ENCODE assay signal across 8 cellular contexts in the genomic region with DNA sequence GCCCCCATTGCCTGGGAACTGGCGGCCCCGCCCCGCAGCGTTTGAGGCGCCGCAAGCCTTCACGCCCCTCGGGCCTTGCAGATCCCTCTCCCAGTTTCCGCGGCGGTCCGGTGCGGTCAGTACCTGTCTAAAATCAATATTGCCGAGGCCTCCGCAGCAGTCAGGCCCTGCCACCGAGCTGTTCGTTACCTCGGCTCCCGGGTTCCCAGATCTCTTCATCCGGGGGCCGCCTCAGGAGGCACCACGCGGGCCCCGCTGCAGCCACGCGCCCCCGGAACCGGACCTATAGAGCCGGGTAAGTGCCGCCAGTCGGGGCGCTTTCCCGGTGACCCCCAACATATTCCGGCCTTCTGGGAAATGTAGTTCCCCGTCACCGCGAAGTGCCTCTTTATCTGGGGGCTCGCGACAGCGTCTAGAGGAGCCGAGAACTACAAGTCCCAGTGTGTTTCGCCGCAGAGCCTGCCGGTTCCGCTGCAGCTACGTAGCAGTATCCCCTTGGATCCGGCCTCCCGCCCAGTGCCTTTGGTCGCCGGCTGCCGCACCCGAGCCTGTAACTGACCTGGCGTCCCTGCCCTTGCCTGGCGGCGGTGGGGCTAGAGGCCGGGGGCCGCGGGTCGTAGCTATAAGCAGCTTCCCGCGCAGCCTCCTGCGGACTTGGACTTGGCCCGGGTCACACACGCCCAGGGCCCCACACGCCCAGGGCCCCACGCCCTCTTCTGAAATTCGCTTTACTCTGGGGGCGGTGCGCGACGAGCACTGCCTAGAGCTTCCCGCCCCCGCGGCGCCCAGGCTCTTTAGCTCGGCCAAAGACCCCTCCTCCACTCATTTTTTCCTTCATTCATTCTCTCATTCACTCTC. TPM values are rescaled to one million over a fixed set of nuclear protein-coding genes. Genes with fewer than 3 reads are reported as not detected.
A peak's percentile ranks its signal among the peaks of the same experiment; 100 is the strongest.
DNase-seq lines count a peak whose midpoint lies in the region; ATAC-seq, FAIRE-seq and TF ChIP-seq lines count a peak whose summit lies in the region.

A gene with protein sequence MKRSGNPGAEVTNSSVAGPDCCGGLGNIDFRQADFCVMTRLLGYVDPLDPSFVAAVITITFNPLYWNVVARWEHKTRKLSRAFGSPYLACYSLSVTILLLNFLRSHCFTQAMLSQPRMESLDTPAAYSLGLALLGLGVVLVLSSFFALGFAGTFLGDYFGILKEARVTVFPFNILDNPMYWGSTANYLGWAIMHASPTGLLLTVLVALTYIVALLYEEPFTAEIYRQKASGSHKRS (minus strand): TSS at position 301 of the 858 bp plus-strand sequence. CDS start 82 bp downstream, at position 219.

- H2AFZ ChIP-seq in keratinocyte (ENCODE audit: control insufficient read depth, low read length) = peak within 1 kb of the TSS; percentile 59

- H3K27me3 ChIP-seq in keratinocyte (ENCODE audit: control insufficient read depth, extremely low read depth, insufficient read depth, low read length) = no peaks in the 10 kb centered on the region

- TF ChIP-seq CTCF in AG10803 (conservative IDR thresholded peaks at IDR 0.05; ENCODE audit: low read length) = no peak
- TF ChIP-seq CTCF in keratinocyte (optimal IDR thresholded peaks at IDR 0.05 in 1 of 3, IDR thresholded peaks at IDR 0.05 in 1 of 3, conservative IDR thresholded peaks at IDR 0.05 in 1 of 3; ENCODE audit: extremely low read depth in 1 of 3, insufficient read depth in 2 of 3, low read length in 3 of 3) = no peak

- no peaks in the 10 kb centered on the region for H3K9me3 ChIP-seq in keratinocyte (ENCODE audit: control insufficient read depth, low read depth, low read length)

- peak within 1 kb of the TSS; percentile 82 for H3K27ac ChIP-seq in keratinocyte (ENCODE audit: control insufficient read depth, insufficient read depth, low read length)

- ATAC-seq in GM19043 (IDR thresholded peaks at IDR 0.05; ENCODE audit: low read depth, unreplicated experiment) = peak; percentile 94
- peak; percentile 95 for ATAC-seq in HG03378 (IDR thresholded peaks at IDR 0.05; ENCODE audit: unreplicated experiment)

- no peaks in the 10 kb centered on the region for H3K36me3 ChIP-seq in keratinocyte (ENCODE audit: control insufficient read depth in 2 of 2, extremely low read depth in 1 of 2, insufficient read depth in 2 of 2, low read length in 2 of 2)

- H3K4me1 ChIP-seq in keratinocyte (ENCODE audit: control insufficient read depth, extremely low read depth, insufficient read depth, low read length) = peaks cover 40% of the 10 kb centered on the region

- DNase-seq in AG10803 (ENCODE audit: low read depth) = peak; percentile 99
- DNase-seq in NCI-H460 (ENCODE audit: extremely low read depth, low read depth) = peak; percentile 99
- peak; percentile 78 for DNase-seq in activated CD4-positive, CD25-positive, alpha-beta regulatory T cell treated with anti-CD3 and anti-CD28 coated beads, Interleukin-2, amount 50 U/mL, for 72 hours
- DNase-seq in cerebellar nuclear complex (lab: John Stamatoyannopoulos, UW) = peak; percentile 87 to 93
- DNase-seq in keratinocyte (ENCODE audit: low read depth, low spot score) = peak; percentile 90
- peak; percentile 81 to 85 for DNase-seq in stimulated activated CD4-positive, alpha-beta T cell treated with anti-CD3 and anti-CD28 coated beads, Interleukin-15, amount 100 ng/mL, for 1 hour (ENCODE audit: low read depth in 1 of 2, low spot score in 1 of 2)

- dilution Hi-C loops in keratinocyte (cut with MboI; ENCODE audit: extremely low pct_ligation_motif_present, low sequenced_read_pairs) = no loop called here

- peaks cover 9% of the 10 kb centered on the region for H3K79me2 ChIP-seq in keratinocyte (ENCODE audit: control insufficient read depth, insufficient read depth, low read length)

- H3K4me2 ChIP-seq in keratinocyte (ENCODE audit: control insufficient read depth, extremely low read depth, insufficient read depth, low read depth, low read length) = peak within 1 kb of the TSS; percentile 91

- no peaks in the 10 kb centered on the region for H4K20me1 ChIP-seq in keratinocyte (ENCODE audit: control insufficient read depth, extremely low read depth, insufficient read depth, low read length)

- peak; percentile 77 for FAIRE-seq in keratinocyte (lab: Jason Lieb, UNC)

- H3K9ac ChIP-seq in keratinocyte (ENCODE audit: control insufficient read depth, extremely low read depth, insufficient read depth, low read length) = peak within 1 kb of the TSS; percentile 95

- peaks cover 3% of the 10 kb centered on the region for H3K9me1 ChIP-seq in keratinocyte (ENCODE audit: control insufficient read depth, extremely low read depth, insufficient read depth, low read length)

- H3K4me3 ChIP-seq in AG10803 (ENCODE audit: low read length) (peak within 1 kb of the TSS; percentile 81), keratinocyte (ENCODE audit: control insufficient read depth in 2 of 3, extremely low read depth in 1 of 3, insufficient read depth in 2 of 3, low read depth in 1 of 3, low read length in 3 of 3) (peak within 1 kb of the TSS; percentile 80 to 98 (median 83))

RNA-seq across cellular contexts. Expression of the gene that starts here (rescaled TPM):
- 84.7 and 120 TPM in 2 replicates for total RNA-seq in NCI-H460 (2014; rRNA removed; shearing (Covaris generic))
- 99.1 and 115 TPM in 2 replicates for polyA plus RNA-seq in NCI-H460 (2014; cell fraction: nucleus; rRNA removed)
- polyA plus RNA-seq in keratinocyte = 17.7 to 23.7 TPM (median 18.6 TPM) in 3 replicates
- polyA plus RNA-seq in keratinocyte (2011; ENCODE audit: low read depth) = 5.2 TPM
- 14.9 and 32.2 TPM in 2 replicates for polyA plus RNA-seq in keratinocyte (2011; cell fraction: cytosol; rRNA removed)
- polyA plus RNA-seq in keratinocyte (2011; cell fraction: nucleus; rRNA removed) = 10.1 and 15.3 TPM in 2 replicates
- 24.9 and 27.2 TPM in 2 replicates for polyA plus RNA-seq in keratinocyte (2012; ENCODE audit: low replicate concordance)
- 9.8 to 53.1 TPM (median 10.8 TPM) in 3 replicates for polyA minus RNA-seq in keratinocyte
- polyA minus RNA-seq in keratinocyte (2011; cell fraction: cytosol; rRNA and poly(A)+ RNA removed) = 28.0 TPM
- polyA minus RNA-seq in keratinocyte (2011; cell fraction: nucleus; rRNA and poly(A)+ RNA removed) = 3.6 and 4.6 TPM in 2 replicates

Comparison
In these comparisons a context has a peak if more than half of its experiments do, and no peak if none do; other contexts are left out.
1. Peak in every context shown above with its lines: DNase-seq, ATAC-seq, H3K4me3 ChIP-seq and H3K27ac ChIP-seq.